In genomic region chr10:34933676-34934075, GRCh38 we compare ENCODE assay signal across 17 cellular contexts.
DNase-seq lines count a peak whose midpoint lies in the region; ATAC-seq and TF ChIP-seq lines count a peak whose summit lies in the region.
"Had no signal": no experiment of that assay in that cellular context is flagged by ENCODE, and none has a peak within 500 bp of the region (broad histone marks: within the 10 kb centered on the region; RNA-seq: fewer than 3 reads in every experiment).

No MANE protein-coding gene starts in this region.

- H3K36me3 Mint-ChIP-seq in natural killer cell, result no peaks in the 10 kb centered on the region
- H3K36me3 Mint-ChIP-seq: activated CD8-positive, alpha-beta memory T cell treated with anti-CD3 and anti-CD28 coated beads, Interleukin-2, amount 10 ng/mL, durations not matched to agents 7 days and 5 days; activated naive CD4-positive, alpha-beta T cell treated with anti-CD3 and anti-CD28 coated beads, Interleukin-2, amount 10 ng/mL, durations not matched to agents 7 days and 5 days had no signal

- no peak for TF ChIP-seq CTCF in psoas muscle (IDR thresholded peaks at IDR 0.05)
- no peak for TF ChIP-seq CTCF in natural killer cell (IDR thresholded peaks at IDR 0.05)

- H3K36me3 ChIP-seq in ACC112 (ENCODE audit: insufficient read depth, low read length), result no peaks in the 10 kb centered on the region
- no peaks in the 10 kb centered on the region for H3K36me3 ChIP-seq in psoas muscle (ENCODE audit: insufficient read depth in 1 of 2, low read depth in 1 of 2)

- intact Hi-C loops in right cardiac atrium (cut with DNase I), result no loop called here
- intact Hi-C loops in psoas muscle (cut with DNase I), result no loop called here
- intact Hi-C loops in natural killer cell (cut with micrococcal nuclease), result no loop called here

- no peaks in the 10 kb centered on the region for H3K4me1 Mint-ChIP-seq in natural killer cell
- H3K4me1 Mint-ChIP-seq: activated CD8-positive, alpha-beta memory T cell treated with anti-CD3 and anti-CD28 coated beads, Interleukin-2, amount 10 ng/mL, durations not matched to agents 7 days and 5 days; activated naive CD4-positive, alpha-beta T cell treated with anti-CD3 and anti-CD28 coated beads, Interleukin-2, amount 10 ng/mL, durations not matched to agents 7 days and 5 days; central memory CD8-positive, alpha-beta T cell had no signal

- H3K4me3 ChIP-seq in ACC112 (ENCODE audit: low read depth, low read length), result peak overlapping the region; percentile 28
- H3K4me3 ChIP-seq in right cardiac atrium (ENCODE audit: low read length), result no peak overlapping the region
- no peak overlapping the region for H3K4me3 ChIP-seq in psoas muscle

- peaks cover 17% of the 10 kb centered on the region for H3K4me1 ChIP-seq in ACC112 (ENCODE audit: control insufficient read depth, insufficient read depth, low read length, unreplicated experiment)
- H3K4me1 ChIP-seq in right cardiac atrium (ENCODE audit: control insufficient read depth, insufficient read depth, low read length), result no peaks in the 10 kb centered on the region
- no peaks in the 10 kb centered on the region for H3K4me1 ChIP-seq in psoas muscle

- DNase-seq in cerebellar cortex (ENCODE audit: low spot score), result peak; percentile 16
- peak; percentile 29 to 77 (median 72) for DNase-seq in right cardiac atrium
- peak; percentile 28 to 78 for DNase-seq in psoas muscle
- no peak for DNase-seq in NK-92 treated with Interleukin-12 subunit alpha and Interleukin-12 subunit beta, amount 100 ng/mL, for 24 hours (lab: John Stamatoyannopoulos, UW)
- no peak for DNase-seq in stimulated activated CD8-positive, alpha-beta memory T cell treated with anti-CD3 and anti-CD28 coated beads, Interleukin-4, amount 100 ng/mL, for 48 hours
- no peak for DNase-seq in KG1 (lab: John Stamatoyannopoulos, UW)
- no peak for DNase-seq in natural killer cell
- DNase-seq: activated CD8-positive, alpha-beta memory T cell treated with anti-CD3 and anti-CD28 coated beads, Interleukin-2, amount 10 ng/mL, durations not matched to agents 7 days and 5 days; activated naive CD4-positive, alpha-beta T cell treated with anti-CD3 and anti-CD28 coated beads, Interleukin-2, amount 10 ng/mL, durations not matched to agents 7 days and 5 days; GDM1; IMR-90; NCI-H446 treated with DMSO at 0.1 percent for 48 hours; stimulated activated CD4-positive, alpha-beta T cell treated with anti-CD3 and anti-CD28 coated beads, Interleukin-4, amount 100 ng/mL, for 4 hours; stimulated activated naive CD4-positive, alpha-beta T cell treated with Interleukin-2 at 50 U/mL for 16 hours had no signal

- no peaks in the 10 kb centered on the region for H3K27me3 ChIP-seq in ACC112 (ENCODE audit: insufficient read depth, low read length)
- no peaks in the 10 kb centered on the region for H3K27me3 ChIP-seq in right cardiac atrium (ENCODE audit: control insufficient read depth, insufficient read depth)
- no peaks in the 10 kb centered on the region for H3K27me3 ChIP-seq in psoas muscle (ENCODE audit: insufficient read depth in 3 of 3, low read length in 2 of 3)

- no peaks in the 10 kb centered on the region for H3K9me3 Mint-ChIP-seq in natural killer cell
- H3K9me3 Mint-ChIP-seq: activated naive CD4-positive, alpha-beta T cell treated with anti-CD3 and anti-CD28 coated beads, Interleukin-2, amount 10 ng/mL, durations not matched to agents 7 days and 5 days; central memory CD8-positive, alpha-beta T cell had no signal

- no peaks in the 10 kb centered on the region for H3K79me2 ChIP-seq in ACC112 (ENCODE audit: control insufficient read depth, insufficient read depth, low read length, unreplicated experiment)

- H3K9me3 ChIP-seq in right cardiac atrium (ENCODE audit: control insufficient read depth, low read length) (no peaks in the 10 kb centered on the region), psoas muscle (no peaks in the 10 kb centered on the region)

- WGBS in right cardiac atrium, result 34% methylated on average over 9 of the region's 9 CpGs
- 13 to 25% (median 16%) methylated on average over 9 of the region's 9 CpGs for WGBS in psoas muscle, 3 donors

- no peak overlapping the region for H3K27ac Mint-ChIP-seq in natural killer cell
- H3K27ac Mint-ChIP-seq: activated CD8-positive, alpha-beta memory T cell treated with anti-CD3 and anti-CD28 coated beads, Interleukin-2, amount 10 ng/mL, durations not matched to agents 7 days and 5 days; activated naive CD4-positive, alpha-beta T cell treated with anti-CD3 and anti-CD28 coated beads, Interleukin-2, amount 10 ng/mL, durations not matched to agents 7 days and 5 days had no signal

- peaks cover 0 to 4% of the 10 kb centered on the region in 2 donors for H3K27me3 Mint-ChIP-seq in natural killer cell (ENCODE audit: low read depth in 2 of 2)
- H3K27me3 Mint-ChIP-seq: activated CD8-positive, alpha-beta memory T cell treated with anti-CD3 and anti-CD28 coated beads, Interleukin-2, amount 10 ng/mL, durations not matched to agents 7 days and 5 days had no signal

- peak overlapping the region; percentile 41 for H2AFZ ChIP-seq in ACC112 (ENCODE audit: low read length, unreplicated experiment)

- peak; percentile 11 to 85 for ATAC-seq in right cardiac atrium
- peak in 3 of 4 donors; percentile 60 to 76 (median 69) for ATAC-seq in psoas muscle
- no peak for ATAC-seq in natural killer cell
- ATAC-seq: activated CD8-positive, alpha-beta memory T cell treated with anti-CD3 and anti-CD28 coated beads, Interleukin-2, amount 10 ng/mL, durations not matched to agents 7 days and 5 days had no signal

- no peak overlapping the region for H3K27ac ChIP-seq in ACC112 (ENCODE audit: low read depth, low read length)
- no peak overlapping the region for H3K27ac ChIP-seq in right cardiac atrium (ENCODE audit: low read length)
- no peak overlapping the region for H3K27ac ChIP-seq in psoas muscle
- H3K27ac ChIP-seq: VCaP had no signal

- H3K4me3 Mint-ChIP-seq in natural killer cell, result no peak overlapping the region
- H3K4me3 Mint-ChIP-seq: activated CD8-positive, alpha-beta memory T cell treated with anti-CD3 and anti-CD28 coated beads, Interleukin-2, amount 10 ng/mL, durations not matched to agents 7 days and 5 days; activated naive CD4-positive, alpha-beta T cell treated with anti-CD3 and anti-CD28 coated beads, Interleukin-2, amount 10 ng/mL, durations not matched to agents 7 days and 5 days; central memory CD8-positive, alpha-beta T cell had no signal

Comparison
In these comparisons a context has a peak if more than half of its experiments do, and no peak if none do; other contexts are left out.
1. DNase-seq: peak in cerebellar cortex (single experiment), right cardiac atrium (3 of 3) and psoas muscle (2 of 2); none in NK-92 treated with Interleukin-12 subunit alpha and Interleukin-12 subunit beta, amount 100 ng/mL, for 24 hours (single experiment), stimulated activated CD8-positive, alpha-beta memory T cell treated with anti-CD3 and anti-CD28 coated beads, Interleukin-4, amount 100 ng/mL, for 48 hours (single experiment), KG1 (single experiment) and natural killer cell (single experiment).
2. ATAC-seq: peak in right cardiac atrium (2 of 2) and psoas muscle (3 of 4); none in natural killer cell (0 of 3).